In the genomic region with DNA sequence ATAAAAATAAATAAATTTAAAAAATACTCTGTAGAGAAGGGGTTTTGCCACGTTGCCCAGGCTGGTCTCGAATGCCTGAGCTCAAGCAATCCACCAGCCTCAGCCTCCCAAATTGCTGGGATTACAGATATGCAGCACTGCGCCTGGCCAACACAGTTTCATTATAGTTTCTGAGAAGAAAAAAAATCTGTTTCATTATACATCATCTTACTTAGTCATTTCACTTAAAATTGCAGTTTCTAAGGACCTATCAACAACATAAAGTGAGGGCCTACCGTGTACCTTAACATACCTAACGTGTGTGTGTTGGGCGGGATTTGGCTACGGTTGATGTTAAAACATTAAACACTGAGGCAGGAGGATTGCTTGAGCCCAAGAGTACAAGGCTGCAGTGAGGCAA, we compare ENCODE assay signal across 33 cellular contexts. TPM values are rescaled to one million over a fixed set of nuclear protein-coding genes. Genes with fewer than 3 reads are reported as not detected.
"Had no signal": no experiment of that assay in that cellular context is flagged by ENCODE, and none has a peak within 500 bp of the region (broad histone marks: within the 10 kb centered on the region; RNA-seq: fewer than 3 reads in every experiment).

No MANE protein-coding gene starts in this region.

- H3K4me1 ChIP-seq: body of pancreas, esophagus muscularis mucosa, foreskin keratinocyte, gastrocnemius medialis, heart left ventricle had no signal

- DNase-seq: activated B cell treated with CpG ODN at 0.5 μM for 24 hours; activated CD4-positive, alpha-beta memory T cell treated with anti-CD3 and anti-CD28 coated beads, Interleukin-2, amount 10 ng/mL, durations not matched to agents 7 days and 5 days; activated CD4-positive, alpha-beta T cell treated with anti-CD3 and anti-CD28 coated beads for 4 hours; activated CD4-positive, alpha-beta T cell treated with anti-CD3 and anti-CD28 coated beads, Interleukin-2, amount 10 ng/mL, durations not matched to agents 7 days and 5 days; activated CD4-positive, alpha-beta T cell treated with anti-CD3 and anti-CD28 coated beads, Interleukin-2, amount 50 U/mL, for 4 hours; activated gamma-delta T cell; activated naive CD4-positive, alpha-beta T cell; activated naive CD4-positive, alpha-beta T cell treated with anti-CD3 and anti-CD28 coated beads, Interleukin-2, amount 10 ng/mL, durations not matched to agents 7 days and 5 days; activated naive CD8-positive, alpha-beta T cell treated with anti-CD3 and anti-CD28 coated beads, Interleukin-2, amount 10 ng/mL, durations not matched to agents 7 days and 5 days; amygdala; body of pancreas; caudate nucleus; cortex of kidney; dermis blood vessel endothelial cell; effector CD4-positive, alpha-beta T cell; effector memory CD8-positive, alpha-beta T cell; erythroblast; foreskin keratinocyte; gastrocnemius medialis; glutamatergic neuron; heart left ventricle; T-helper 1 cell; T-helper 17 cell; T1000; WERI-Rb-1 had no signal

- H3K4me1 Mint-ChIP-seq: activated B cell treated with CpG ODN at 0.5 μM for 24 hours; activated naive CD4-positive, alpha-beta T cell treated with anti-CD3 and anti-CD28 coated beads, Interleukin-2, amount 10 ng/mL, durations not matched to agents 7 days and 5 days; T-helper 17 cell had no signal

- H3K9me3 ChIP-seq: body of pancreas, esophagus muscularis mucosa, gastrocnemius medialis, heart left ventricle had no signal

- H3K4me3 ChIP-seq: body of pancreas, esophagus muscularis mucosa, gastrocnemius medialis, heart left ventricle had no signal

- H3K27me3 ChIP-seq: body of pancreas, esophagus muscularis mucosa, foreskin keratinocyte, gastrocnemius medialis, heart left ventricle had no signal

- H3K27ac Mint-ChIP-seq: activated B cell treated with CpG ODN at 0.5 μM for 24 hours; activated CD4-positive, alpha-beta memory T cell treated with anti-CD3 and anti-CD28 coated beads, Interleukin-2, amount 10 ng/mL, durations not matched to agents 7 days and 5 days; activated CD4-positive, alpha-beta T cell treated with anti-CD3 and anti-CD28 coated beads, Interleukin-2, amount 10 ng/mL, durations not matched to agents 7 days and 5 days; activated naive CD4-positive, alpha-beta T cell treated with anti-CD3 and anti-CD28 coated beads, Interleukin-2, amount 10 ng/mL, durations not matched to agents 7 days and 5 days; activated naive CD8-positive, alpha-beta T cell treated with anti-CD3 and anti-CD28 coated beads, Interleukin-2, amount 10 ng/mL, durations not matched to agents 7 days and 5 days; effector memory CD8-positive, alpha-beta T cell; T-helper 2 cell treated with Interferon-gamma antibody and Interleukin-4, amounts not matched to agents 5 μg/mL and 100 μg/mL, for 36 hours had no signal

- ATAC-seq: body of pancreas; effector memory CD8-positive, alpha-beta T cell; foreskin keratinocyte; gastrocnemius medialis; heart left ventricle; SK-N-SH treated with all-trans-retinoic acid at 6 μM for 48 hours; T-helper 17 cell had no signal

- H3K9me3 Mint-ChIP-seq: activated B cell treated with CpG ODN at 0.5 μM for 24 hours; activated CD4-positive, alpha-beta memory T cell treated with anti-CD3 and anti-CD28 coated beads, Interleukin-2, amount 10 ng/mL, durations not matched to agents 7 days and 5 days; activated CD4-positive, alpha-beta T cell treated with anti-CD3 and anti-CD28 coated beads, Interleukin-2, amount 10 ng/mL, durations not matched to agents 7 days and 5 days; activated naive CD4-positive, alpha-beta T cell treated with anti-CD3 and anti-CD28 coated beads, Interleukin-2, amount 10 ng/mL, durations not matched to agents 7 days and 5 days; activated naive CD4-positive, alpha-beta T cell treated with anti-CD3 and anti-CD28 coated beads, Interleukin-2, amount 50 U/mL, for 72 hours; activated naive CD8-positive, alpha-beta T cell treated with anti-CD3 and anti-CD28 coated beads, Interleukin-2, amount 10 ng/mL, durations not matched to agents 7 days and 5 days; activated T-helper 1 cell treated with anti-CD3 and anti-CD28 coated beads, Interleukin-12 subunit alpha, Interleukin-12 subunit beta, Interleukin-2, Interleukin-4 antibody, amounts not matched to agents 30 ng/mL and 10 ng/mL and 1 ng/mL, durations not matched to agents 14 hours and 24 hours and 36 hours; effector memory CD8-positive, alpha-beta T cell; T-helper 2 cell treated with Interferon-gamma antibody and Interleukin-4, amounts not matched to agents 5 μg/mL and 100 μg/mL, for 36 hours had no signal

- H3K27me3 Mint-ChIP-seq: activated B cell treated with CpG ODN at 0.5 μM for 24 hours; activated CD4-positive, alpha-beta memory T cell treated with anti-CD3 and anti-CD28 coated beads, Interleukin-2, amount 10 ng/mL, durations not matched to agents 7 days and 5 days; activated CD4-positive, alpha-beta T cell treated with anti-CD3 and anti-CD28 coated beads, Interleukin-2, amount 10 ng/mL, durations not matched to agents 7 days and 5 days; activated naive CD4-positive, alpha-beta T cell treated with anti-CD3 and anti-CD28 coated beads, Interleukin-2, amount 10 ng/mL, durations not matched to agents 7 days and 5 days; activated naive CD8-positive, alpha-beta T cell treated with anti-CD3 and anti-CD28 coated beads, Interleukin-2, amount 10 ng/mL, durations not matched to agents 7 days and 5 days; effector memory CD8-positive, alpha-beta T cell; T-helper 17 cell had no signal

- H3K4me3 Mint-ChIP-seq: activated B cell treated with CpG ODN at 0.5 μM for 24 hours; activated CD4-positive, alpha-beta memory T cell treated with anti-CD3 and anti-CD28 coated beads, Interleukin-2, amount 10 ng/mL, durations not matched to agents 7 days and 5 days; activated CD4-positive, alpha-beta T cell treated with anti-CD3 and anti-CD28 coated beads, Interleukin-2, amount 10 ng/mL, durations not matched to agents 7 days and 5 days; activated naive CD4-positive, alpha-beta T cell treated with anti-CD3 and anti-CD28 coated beads, Interleukin-2, amount 10 ng/mL, durations not matched to agents 7 days and 5 days; activated naive CD8-positive, alpha-beta T cell treated with anti-CD3 and anti-CD28 coated beads, Interleukin-2, amount 10 ng/mL, durations not matched to agents 7 days and 5 days; activated T-helper 1 cell treated with anti-CD3 and anti-CD28 coated beads, Interleukin-12 subunit alpha, Interleukin-12 subunit beta, Interleukin-2, Interleukin-4 antibody, amounts not matched to agents 30 ng/mL and 10 ng/mL and 1 ng/mL, durations not matched to agents 14 hours and 24 hours and 36 hours; effector memory CD8-positive, alpha-beta T cell; T-helper 17 cell; T-helper 2 cell treated with Interferon-gamma antibody and Interleukin-4, amounts not matched to agents 5 μg/mL and 100 μg/mL, for 36 hours had no signal

- H3K27ac ChIP-seq: body of pancreas, esophagus muscularis mucosa, foreskin keratinocyte, gastrocnemius medialis, heart left ventricle, WERI-Rb-1 had no signal

RNA-seq across cellular contexts. Expression of a gene that starts 28.3 kb away (rescaled TPM):
- total RNA-seq: activated B cell treated with CpG ODN at 0.5 μM for 24 hours; activated CD4-positive, alpha-beta memory T cell treated with anti-CD3 and anti-CD28 coated beads, Interleukin-2, amount 10 ng/mL, durations not matched to agents 7 days and 5 days; activated CD4-positive, alpha-beta T cell treated with anti-CD3 and anti-CD28 coated beads, Interleukin-2, amount 10 ng/mL, durations not matched to agents 7 days and 5 days; activated CD8-positive, alpha-beta memory T cell treated with anti-CD3 and anti-CD28 coated beads for 36 hours; activated naive CD4-positive, alpha-beta T cell treated with anti-CD3 and anti-CD28 coated beads, Interleukin-2, amount 50 U/mL, for 72 hours; activated naive CD8-positive, alpha-beta T cell treated with anti-CD3 and anti-CD28 coated beads, Interleukin-2, amount 10 ng/mL, durations not matched to agents 7 days and 5 days; activated T-helper 1 cell treated with anti-CD3 and anti-CD28 coated beads, Interleukin-12 subunit alpha, Interleukin-12 subunit beta, Interleukin-2, Interleukin-4 antibody, amounts not matched to agents 30 ng/mL and 10 ng/mL and 1 ng/mL, durations not matched to agents 14 hours and 24 hours and 36 hours; chondrocyte; foreskin keratinocyte; gastrocnemius medialis; heart left ventricle; T-helper 17 cell had no signal
- polyA plus RNA-seq: aorta, foreskin keratinocyte, heart left ventricle had no signal

RNA-seq across cellular contexts. Expression of a gene that starts 36.5 kb away (rescaled TPM):
- total RNA-seq: activated B cell treated with CpG ODN at 0.5 μM for 24 hours; activated CD4-positive, alpha-beta memory T cell treated with anti-CD3 and anti-CD28 coated beads, Interleukin-2, amount 10 ng/mL, durations not matched to agents 7 days and 5 days; activated CD4-positive, alpha-beta T cell treated with anti-CD3 and anti-CD28 coated beads, Interleukin-2, amount 10 ng/mL, durations not matched to agents 7 days and 5 days; activated CD8-positive, alpha-beta memory T cell treated with anti-CD3 and anti-CD28 coated beads for 36 hours; activated naive CD4-positive, alpha-beta T cell treated with anti-CD3 and anti-CD28 coated beads, Interleukin-2, amount 50 U/mL, for 72 hours; activated naive CD8-positive, alpha-beta T cell treated with anti-CD3 and anti-CD28 coated beads, Interleukin-2, amount 10 ng/mL, durations not matched to agents 7 days and 5 days; activated T-helper 1 cell treated with anti-CD3 and anti-CD28 coated beads, Interleukin-12 subunit alpha, Interleukin-12 subunit beta, Interleukin-2, Interleukin-4 antibody, amounts not matched to agents 30 ng/mL and 10 ng/mL and 1 ng/mL, durations not matched to agents 14 hours and 24 hours and 36 hours; body of pancreas; chondrocyte; esophagus muscularis mucosa; foreskin keratinocyte; heart left ventricle; T-helper 17 cell had no signal
- polyA plus RNA-seq: foreskin keratinocyte, heart left ventricle had no signal
